ENCODE assay signal across 9 cellular contexts in the genomic region with DNA sequence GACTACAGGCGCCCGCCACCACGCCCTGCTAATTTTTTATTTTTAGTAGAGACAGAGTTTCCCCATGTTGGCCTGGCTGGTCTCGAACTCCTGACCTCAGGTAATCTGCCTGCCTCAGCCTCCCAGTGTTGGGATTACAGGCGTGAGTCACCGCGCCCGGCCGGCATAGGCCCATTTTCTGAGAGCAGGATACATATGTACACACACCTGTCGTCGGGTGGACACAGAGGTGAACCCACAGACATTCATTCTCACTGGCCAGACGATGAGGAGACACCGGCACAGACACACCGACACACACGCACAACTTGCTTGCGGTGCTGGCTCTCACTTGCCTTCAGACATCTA. TPM values are rescaled to one million over a fixed set of nuclear protein-coding genes. Genes with fewer than 3 reads are reported as not detected.
A peak's percentile ranks its signal among the peaks of the same experiment; 100 is the strongest.
DNase-seq lines count a peak whose midpoint lies in the region; ATAC-seq and TF ChIP-seq lines count a peak whose summit lies in the region.
"Had no signal": no experiment of that assay in that cellular context is flagged by ENCODE, and none has a peak within 500 bp of the region (broad histone marks: within the 10 kb centered on the region; RNA-seq: fewer than 3 reads in every experiment).

No MANE protein-coding gene starts in this region.

- no peaks in the 10 kb centered on the region for H3K36me3 ChIP-seq in CD4-positive, alpha-beta memory T cell (ENCODE audit: insufficient read depth, low read length)
- no peaks in the 10 kb centered on the region for H3K36me3 ChIP-seq in parathyroid adenoma (ENCODE audit: control insufficient read depth, insufficient read depth, low read length)

- no peak overlapping the region for H3K9ac ChIP-seq in parathyroid adenoma

- H3K27me3 ChIP-seq in CD4-positive, alpha-beta memory T cell (ENCODE audit: insufficient read depth, low read length): no peaks in the 10 kb centered on the region
- H3K27me3 ChIP-seq in parathyroid adenoma (ENCODE audit: control insufficient read depth, insufficient read depth, low read length): no peaks in the 10 kb centered on the region

- no peaks in the 10 kb centered on the region for H3K9me3 ChIP-seq in CD4-positive, alpha-beta memory T cell (ENCODE audit: control insufficient read depth in 1 of 2, low read length in 2 of 2)
- H3K9me3 ChIP-seq in T-helper 17 cell (ENCODE audit: control insufficient read depth, low read length, poor library complexity, severe bottlenecking) (no peaks in the 10 kb centered on the region), parathyroid adenoma (ENCODE audit: control insufficient read depth, low read length) (no peaks in the 10 kb centered on the region)

- CTCF ChIA-PET in CD4-positive, alpha-beta memory T cell (lab: Charles Lee; ENCODE audit: partially characterized antibody): interaction anchor here (0.6 kb wide), 1 partner anchor 145 kb away, joined by 3 read pairs; no protein-coding TSS in a partner anchor

- no peak overlapping the region for H3K27ac ChIP-seq in CD4-positive, alpha-beta memory T cell (ENCODE audit: low read depth, low read length)
- no peak overlapping the region for H3K27ac ChIP-seq in parathyroid adenoma

- H3K4me2 ChIP-seq in parathyroid adenoma (ENCODE audit: low read length): peak overlapping the region; percentile 93

- H3K4me3 Mint-ChIP-seq in CD4-positive, alpha-beta memory T cell: peak overlapping the region in 6 of 8 donors; percentile 20 to 73 (median 42)
- no peak overlapping the region for H3K4me3 Mint-ChIP-seq in T-helper 17 cell

- no peak for DNase-seq in CD4-positive, alpha-beta memory T cell
- DNase-seq in T-helper 17 cell (no peak), fibroblast of villous mesenchyme (ENCODE audit: low read depth) (no peak), GM10266 (ENCODE audit: extremely low spot score) (no peak), GOT3 (lab: John Stamatoyannopoulos, UW) (no peak)

- peaks cover 6% of the 10 kb centered on the region for H3K4me1 ChIP-seq in CD4-positive, alpha-beta memory T cell (ENCODE audit: insufficient read depth, low read length)
- no peaks in the 10 kb centered on the region for H3K4me1 ChIP-seq in parathyroid adenoma

- H2AFZ ChIP-seq in parathyroid adenoma: peak overlapping the region; percentile 83

- peak overlapping the region in 1 of 7 donors; percentile 35 for H3K27ac Mint-ChIP-seq in CD4-positive, alpha-beta memory T cell
- peak overlapping the region; percentile 69 for H3K27ac Mint-ChIP-seq in T-helper 17 cell

- no peaks in the 10 kb centered on the region for H3K9me3 Mint-ChIP-seq in CD4-positive, alpha-beta memory T cell

- intact Hi-C loops in CD4-positive, alpha-beta memory T cell (cut with micrococcal nuclease): no loop called here

- H3K27me3 Mint-ChIP-seq in CD4-positive, alpha-beta memory T cell: peaks cover 13 to 23% of the 10 kb centered on the region in 2 donors
- peaks cover 26% of the 10 kb centered on the region for H3K27me3 Mint-ChIP-seq in T-helper 17 cell

- H3K4me3 ChIP-seq in CD4-positive, alpha-beta memory T cell (ENCODE audit: low read length in 2 of 2): no peak overlapping the region
- H3K4me3 ChIP-seq in fibroblast of villous mesenchyme (ENCODE audit: low read depth, low read length) (peak overlapping the region; percentile 68), parathyroid adenoma (ENCODE audit: low read depth, low read length) (peak overlapping the region; percentile 92)

- no peak for TF ChIP-seq CTCF in fibroblast of villous mesenchyme (IDR thresholded peaks at IDR 0.05; ENCODE audit: insufficient read depth, low read depth, low read length)
- no peak for TF ChIP-seq CTCF in parathyroid adenoma (IDR thresholded peaks at IDR 0.05)
- TF ChIP-seq CTCF in GM10266 (IDR thresholded peaks at IDR 0.05; ENCODE audit: control insufficient read depth, insufficient read depth, low read depth, missing control alignments): no peak

- H3K4me1 Mint-ChIP-seq in CD4-positive, alpha-beta memory T cell: peaks cover 4 to 24% (median 8%) of the 10 kb centered on the region in 4 donors
- H3K4me1 Mint-ChIP-seq in T-helper 17 cell: peaks cover 4% of the 10 kb centered on the region

- ATAC-seq in T-helper 17 cell (no peak), GM21786 (IDR thresholded peaks at IDR 0.05; ENCODE audit: unreplicated experiment) (no peak), GM21825 (IDR thresholded peaks at IDR 0.05; ENCODE audit: unreplicated experiment) (no peak)

- no peaks in the 10 kb centered on the region for H3K79me2 ChIP-seq in parathyroid adenoma

- POLR2A ChIA-PET in CD4-positive, alpha-beta memory T cell (lab: Charles Lee; ENCODE audit: partially characterized antibody): interaction anchor here (0.7 to 1.4 kb wide), 3 partner anchors 29 to 67 kb away, joined by 3 to 4 read pairs (median 3); a partner anchor contains a TSS

- H3K36me3 Mint-ChIP-seq in CD4-positive, alpha-beta memory T cell: peaks cover 0 to 4% of the 10 kb centered on the region in 2 donors
- no peaks in the 10 kb centered on the region for H3K36me3 Mint-ChIP-seq in T-helper 17 cell (ENCODE audit: low read depth)

RNA-seq across cellular contexts. Expression of a gene that starts 0.7 kb away (rescaled TPM):
- 1 to 10 TPM; 1.3 to 1.4 TPM for total RNA-seq in CD4-positive, alpha-beta memory T cell
- under 1 TPM in 1 of 2 donors, not detected in 1; 0.20 TPM for polyA plus RNA-seq in CD4-positive, alpha-beta memory T cell
- total RNA-seq in T-helper 17 cell (1 to 10 TPM; 1.6 to 1.7 TPM), fibroblast of villous mesenchyme (under 0.01 and 0.32 TPM in 2 replicates)

RNA-seq across cellular contexts. Expression of a gene that starts 34.1 kb away (rescaled TPM):
- total RNA-seq in CD4-positive, alpha-beta memory T cell: 10 to 100 TPM; 14.8 to 16.8 TPM
- polyA plus RNA-seq in CD4-positive, alpha-beta memory T cell: under 1 TPM; 0.25 to 0.26 TPM
- 10 to 100 TPM; 43.1 to 56.6 TPM for total RNA-seq in T-helper 17 cell
- total RNA-seq in fibroblast of villous mesenchyme: 11.6 and 13.0 TPM in 2 replicates
- total RNA-seq: SK-MEL-5 had no signal

RNA-seq across cellular contexts. Expression of a gene that starts 35.2 kb away (rescaled TPM):
- total RNA-seq in CD4-positive, alpha-beta memory T cell: under 1 TPM in 1 of 2 experiments, not detected in 1; 0.47 TPM
- 1 to 10 TPM; 1.0 to 1.6 TPM for polyA plus RNA-seq in CD4-positive, alpha-beta memory T cell
- total RNA-seq in T-helper 17 cell (1 to 10 TPM; 5.5 to 6.2 TPM), fibroblast of villous mesenchyme (under 0.01 TPM in 1 of 2 replicates, not detected in the other)
- total RNA-seq: SK-MEL-5 had no signal

RNA-seq across cellular contexts. Expression of a gene that starts 42.2 kb away (rescaled TPM):
- 100 to 1,000 TPM; 151 to 153 TPM for total RNA-seq in CD4-positive, alpha-beta memory T cell
- 10 to 100 TPM; 37.3 to 43.7 TPM for polyA plus RNA-seq in CD4-positive, alpha-beta memory T cell
- 100 to 1,000 TPM; 389 to 523 TPM for total RNA-seq in T-helper 17 cell
- 44.0 and 44.5 TPM in 2 replicates for total RNA-seq in fibroblast of villous mesenchyme

RNA-seq across cellular contexts. Expression of a gene that starts 54.4 kb away (rescaled TPM):
- total RNA-seq in CD4-positive, alpha-beta memory T cell: 1 to 10 TPM; 1.2 to 1.6 TPM
- under 1 TPM in 1 of 2 donors, not detected in 1; 0.20 TPM for polyA plus RNA-seq in CD4-positive, alpha-beta memory T cell
- 1 to 10 TPM; 1.1 to 1.4 TPM for total RNA-seq in T-helper 17 cell
- not detected in 2 replicates for total RNA-seq in fibroblast of villous mesenchyme
- total RNA-seq: SK-MEL-5 had no signal

Comparison
In these comparisons a context has a peak if more than half of its experiments do, and no peak if none do; other contexts are left out.
1. H3K4me3 ChIP-seq: peak in fibroblast of villous mesenchyme (single experiment) and parathyroid adenoma (single experiment); none in CD4-positive, alpha-beta memory T cell (0 of 2).